ENCODE assay signal across 11 cellular contexts in genomic region chr15:23890218-23890617, GRCh38.
"Had no signal": no experiment of that assay in that cellular context is flagged by ENCODE, and none has a peak within 500 bp of the region (broad histone marks: within the 10 kb centered on the region; RNA-seq: fewer than 3 reads in every experiment).

No MANE protein-coding gene starts in this region.

- DNase-seq: GM23248, GOT3, H7, H9, HCEC 1CT, HFFc6 had no signal

- ATAC-seq: GM23338, HCT116 had no signal

- H2AFZ ChIP-seq: GM23248, GM23338 had no signal

- H3K27ac ChIP-seq: GM23248 had no signal

- FAIRE-seq: H1, H54 had no signal

- H3K4me2 ChIP-seq: GM23338 had no signal

- H3K36me3 ChIP-seq: HAP-1 had no signal

- H3K9ac ChIP-seq: GM23248 had no signal

- H3K4me1 ChIP-seq: HAP-1 had no signal

- H3K4me3 ChIP-seq: GM23248, GM23338, HAP-1 had no signal
